In genomic region chr14:91058017-91058675, GRCh38 we compare ENCODE assay signal across 11 cellular contexts. TPM values are rescaled to one million over a fixed set of nuclear protein-coding genes. Genes with fewer than 3 reads are reported as not detected.
DNase-seq lines count a peak whose midpoint lies in the region; ATAC-seq, FAIRE-seq and TF ChIP-seq lines count a peak whose summit lies in the region.
"Had no signal": no experiment of that assay in that cellular context is flagged by ENCODE, and none has a peak within 500 bp of the region (broad histone marks: within the 10 kb centered on the region; RNA-seq: fewer than 3 reads in every experiment).

No MANE protein-coding gene starts in this region.

- H3K9me3 Mint-ChIP-seq in activated naive CD8-positive, alpha-beta T cell (ENCODE audit: low read depth) = no peaks in the 10 kb centered on the region

- H3K36me3 Mint-ChIP-seq in activated naive CD8-positive, alpha-beta T cell = no peaks in the 10 kb centered on the region

- intact Hi-C loops in Right ventricle myocardium inferior (cut with DNase I) = no loop called here

- peak overlapping the region; percentile 85 for H3K4me3 Mint-ChIP-seq in activated naive CD8-positive, alpha-beta T cell

- FAIRE-seq in GM19239 (lab: Jason Lieb, UNC) = no peak

- peaks cover 55% of the 10 kb centered on the region for H3K4me1 Mint-ChIP-seq in activated naive CD8-positive, alpha-beta T cell (ENCODE audit: low read depth)

- no peaks in the 10 kb centered on the region for H3K27me3 Mint-ChIP-seq in activated naive CD8-positive, alpha-beta T cell

- TF ChIP-seq CTCF in AG10803 (conservative IDR thresholded peaks at IDR 0.05; ENCODE audit: low read length) = no peak

- no peak overlapping the region for H3K4me3 ChIP-seq in AG10803 (ENCODE audit: low read length)

- peak overlapping the region; percentile 74 for H3K27ac Mint-ChIP-seq in activated naive CD8-positive, alpha-beta T cell

- ATAC-seq in Right ventricle myocardium inferior = no peak
- ATAC-seq: foreskin keratinocyte had no signal

- DNase-seq in AG10803 (ENCODE audit: low read depth) (peak; percentile 61), HT1080 (ENCODE audit: low read depth) (peak; percentile 37), kidney tubule cell (ENCODE audit: low spot score) (peak; percentile 90), Right ventricle myocardium inferior (ENCODE audit: missing footprints) (no peak), GM19239 (ENCODE audit: insufficient read length, low spot score) (no peak)
- DNase-seq in effector CD4-positive, alpha-beta T cell = no peak
- DNase-seq in activated effector memory CD4-positive, alpha-beta T cell treated with anti-CD3 and anti-CD28 coated beads, Interleukin-2, amount 50 U/mL, for 16 hours = no peak
- DNase-seq: DMS53, NCI-H146 had no signal

RNA-seq across cellular contexts. Expression of gene RPS6KA5, which starts 2.3 kb away (rescaled TPM):
- total RNA-seq in HT1080 (2014; rRNA removed; shearing (Covaris generic)) = 3.0 and 3.6 TPM in 2 replicates
- 3.3 and 4.7 TPM in 2 replicates for polyA plus RNA-seq in HT1080 (2015; cell fraction: cytosol; rRNA removed)
- 6.4 and 7.1 TPM in 2 replicates for polyA plus RNA-seq in HT1080 (2015; cell fraction: nucleus; rRNA removed)
- 10.6 TPM for total RNA-seq in Right ventricle myocardium inferior

RNA-seq across cellular contexts. Expression of gene DGLUCY, which starts 55.7 kb away (rescaled TPM):
- total RNA-seq in HT1080 (2014; rRNA removed; shearing (Covaris generic)) = 24.9 and 26.4 TPM in 2 replicates
- polyA plus RNA-seq in HT1080 (2015; cell fraction: cytosol; rRNA removed) = 11.7 and 12.6 TPM in 2 replicates
- 47.3 and 58.1 TPM in 2 replicates for polyA plus RNA-seq in HT1080 (2015; cell fraction: nucleus; rRNA removed)
- 202 TPM for total RNA-seq in Right ventricle myocardium inferior

Comparison
In these comparisons a context has a peak if more than half of its experiments do, and no peak if none do; other contexts are left out.
1. DNase-seq: peak in AG10803 (single experiment), HT1080 (single experiment) and kidney tubule cell (single experiment); none in Right ventricle myocardium inferior (single experiment), GM19239 (single experiment), effector CD4-positive, alpha-beta T cell (single experiment) and activated effector memory CD4-positive, alpha-beta T cell treated with anti-CD3 and anti-CD28 coated beads, Interleukin-2, amount 50 U/mL, for 16 hours (single experiment).